ENCODE assay signal across 28 cellular contexts in the genomic region with DNA sequence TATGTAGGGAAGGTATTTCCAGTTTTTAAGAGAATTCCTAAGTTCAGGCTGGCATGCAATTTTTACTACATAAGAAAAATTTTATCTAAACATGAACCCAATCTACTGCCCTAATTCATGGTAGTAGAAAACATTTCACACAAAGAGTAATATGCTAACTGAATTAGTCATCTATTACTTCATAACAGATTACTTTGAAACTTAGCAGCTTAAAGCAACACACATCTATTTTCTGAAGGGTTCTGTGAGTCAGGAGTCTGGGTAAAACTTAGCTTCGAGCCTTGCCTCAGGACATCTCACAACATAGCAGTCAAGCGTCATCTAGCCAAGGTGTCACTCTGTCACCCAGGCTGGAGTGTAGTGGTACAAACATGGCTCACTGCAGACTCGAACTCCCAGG.
"Had no signal": no experiment of that assay in that cellular context is flagged by ENCODE, and none has a peak within 500 bp of the region (broad histone marks: within the 10 kb centered on the region; RNA-seq: fewer than 3 reads in every experiment).

No MANE protein-coding gene starts in this region.

- H3K27ac ChIP-seq: body of pancreas, parathyroid adenoma, psoas muscle, right atrium auricular region, suprapubic skin, tibial nerve, WERI-Rb-1 had no signal

- H3K4me2 ChIP-seq: smooth muscle cell had no signal

- H3K4me3 ChIP-seq: body of pancreas, psoas muscle, right atrium auricular region, smooth muscle cell, suprapubic skin, tibial nerve had no signal

- ATAC-seq: activated CD4-positive, CD25-positive, alpha-beta regulatory T cell treated with anti-CD3 and anti-CD28 coated beads, Interleukin-2, amount 50 U/mL, for 24 hours; activated T-helper 17 cell treated with anti-CD3 and anti-CD28 coated beads, Interleukin-2, amount 50 U/mL, for 72 hours; body of pancreas; esophagus mucosa; left colon; naive thymus-derived CD4-positive, alpha-beta T cell; psoas muscle; stimulated activated naive B cell treated with anti-CD40 and anti-IgM and Interleukin-4, amounts not matched to agents 10 μg/mL and 1 μg/mL and 100 μg/mL, for 72 hours had no signal

- H3K4me1 ChIP-seq: body of pancreas, parathyroid adenoma, psoas muscle, right atrium auricular region, suprapubic skin, tibial nerve had no signal

- H3K9me3 ChIP-seq: body of pancreas, psoas muscle, right atrium auricular region, suprapubic skin, tibial nerve had no signal

- H3K9ac ChIP-seq: parathyroid adenoma had no signal

- DNase-seq: activated CD4-positive, alpha-beta memory T cell treated with anti-CD3 and anti-CD28 coated beads, Interleukin-2, amount 10 ng/mL, durations not matched to agents 7 days and 5 days; activated CD4-positive, alpha-beta T cell treated with anti-CD3 and anti-CD28 coated beads, Interleukin-2, amount 10 ng/mL, durations not matched to agents 24 days and 14 days; activated CD8-positive, alpha-beta memory T cell treated with anti-CD3 and anti-CD28 coated beads, Interleukin-2, amount 50 U/mL, for 48 hours; activated T-cell treated with anti-CD3 and anti-CD28 coated beads, Interleukin-2, amount 50 U/mL, for 24 hours; anterior cingulate cortex; body of pancreas; caudate nucleus; cortex of kidney; islet precursor cell; left colon; midbrain; naive thymus-derived CD4-positive, alpha-beta T cell; stimulated activated CD4-positive, alpha-beta T cell treated with anti-CD3 and anti-CD28 coated beads, Interleukin-1b, Interleukin-23, amount 100 ng/mL, for 48 hours; stimulated activated CD4-positive, alpha-beta T cell treated with anti-CD3 and anti-CD28 coated beads, Interleukin-4, amount 100 ng/mL, for 4 hours; stimulated activated CD8-positive, alpha-beta memory T cell treated with anti-CD3 and anti-CD28 coated beads, Interleukin-4, amount 100 ng/mL, for 48 hours; stimulated activated naive B cell treated with anti-CD40 and anti-IgM and Interleukin-4, amounts not matched to agents 10 μg/mL and 1 μg/mL and 100 μg/mL, for 72 hours; SW 1271; T-helper 9 cell; WERI-Rb-1 had no signal

- H3K27me3 ChIP-seq: body of pancreas, right atrium auricular region, suprapubic skin, tibial nerve had no signal

- H3K79me2 ChIP-seq: parathyroid adenoma had no signal

- H3K36me3 ChIP-seq: right atrium auricular region, suprapubic skin, tibial nerve had no signal

- H2AFZ ChIP-seq: parathyroid adenoma had no signal
